ENCODE assay signal across 10 cellular contexts in the genomic region with DNA sequence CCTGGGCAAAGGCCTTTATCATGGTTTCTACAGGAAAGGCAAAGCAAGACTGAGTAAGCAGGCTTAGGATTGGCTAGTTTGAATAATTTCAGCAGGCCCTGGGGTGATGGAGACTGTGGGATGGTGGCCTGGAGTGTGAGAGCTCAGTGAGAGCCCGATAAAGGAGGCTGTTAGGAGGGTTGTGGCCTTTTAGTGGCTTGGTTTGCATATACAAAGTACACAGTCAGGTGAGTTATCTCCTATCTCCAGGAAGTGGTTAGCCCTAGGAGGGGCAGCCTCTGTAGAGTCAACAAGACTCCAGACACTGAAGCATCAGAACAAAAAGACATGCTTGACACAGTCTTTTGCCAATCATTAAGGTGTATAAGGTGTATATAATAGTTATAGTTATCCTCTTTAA.
DNase-seq lines count a peak whose midpoint lies in the region; ATAC-seq and TF ChIP-seq lines count a peak whose summit lies in the region.
"Had no signal": no experiment of that assay in that cellular context is flagged by ENCODE, and none has a peak within 500 bp of the region (broad histone marks: within the 10 kb centered on the region; RNA-seq: fewer than 3 reads in every experiment).

No MANE protein-coding gene starts in this region.

- H4K5ac ChIP-seq in H9 (ENCODE audit: insufficient read length, low read depth, low read length) = no peak overlapping the region

- H3K4me3 Mint-ChIP-seq in H9 = no peak overlapping the region
- H3K4me3 Mint-ChIP-seq in CD14-positive monocyte = no peak overlapping the region
- H3K4me3 Mint-ChIP-seq: neural crest cell had no signal

- no peaks in the 10 kb centered on the region for H3K23me2 ChIP-seq in H9 (ENCODE audit: insufficient read length, low read depth, low read length, poor library complexity, severe bottlenecking)

- H3K9me3 ChIP-seq in H9 (ENCODE audit: control insufficient read depth, low read depth, low read length) = peaks cover 10% of the 10 kb centered on the region

- H3K18ac ChIP-seq in H9 (ENCODE audit: insufficient read length, low read depth, low read length) = no peak overlapping the region

- H4K8ac ChIP-seq in H9 (replicated peaks; ENCODE audit: insufficient read length, low read depth, low read length) = no peak overlapping the region

- intact Hi-C loops in CD14-positive monocyte (cut with micrococcal nuclease) = no loop called here

- no peak overlapping the region for H2BK120ac ChIP-seq in H9 (ENCODE audit: low read depth, low read length, poor library complexity, severe bottlenecking)

- no peak overlapping the region for H2BK20ac ChIP-seq in H9 (ENCODE audit: low read depth, low read length, poor library complexity, severe bottlenecking)

- 0 out of 2 replicates have a peak, but pooled peaks cover 1% of the 10 kb centered on the region for H3K27me3 Mint-ChIP-seq in H9 (ENCODE audit: low read depth)
- H3K27me3 Mint-ChIP-seq in CD14-positive monocyte (ENCODE audit: low read depth in 3 of 3) = peaks cover 0 to 2% (median 0%) of the 10 kb centered on the region in 3 donors

- H3K9ac ChIP-seq in H9 (ENCODE audit: extremely low read depth, insufficient read length, low read length) = no peak overlapping the region

- WGBS in H9 (ENCODE audit: extremely low coverage, insufficient read length, low lambda C conversion rate) = no CpG with 5 or more reads among the region's 1 CpG

- H3K56ac ChIP-seq in H9 (ENCODE audit: insufficient read length, low read depth, low read length) = no peak overlapping the region

- no peak overlapping the region for H3T11ph ChIP-seq in H9 (ENCODE audit: low read length)

- H3K4me1 ChIP-seq in H9 (ENCODE audit: insufficient read depth, low read length) = no peaks in the 10 kb centered on the region

- H4K20me1 ChIP-seq in H9 (ENCODE audit: control insufficient read depth, insufficient read depth, insufficient read length) = no peaks in the 10 kb centered on the region

- H3K4me2 ChIP-seq in H9 (ENCODE audit: insufficient read depth, insufficient read length, low read length) = no peak overlapping the region

- H2BK5ac ChIP-seq in H9 (ENCODE audit: insufficient read length, low read length) = no peak overlapping the region

- H3K4me1 Mint-ChIP-seq in H9 = peaks cover 25 to 29% of the 10 kb centered on the region in 2 experiments
- H3K4me1 Mint-ChIP-seq in CD14-positive monocyte = no peaks in the 10 kb centered on the region
- H3K4me1 Mint-ChIP-seq: neural crest cell had no signal

- no peak overlapping the region for H3K27ac ChIP-seq in H9 (ENCODE audit: insufficient read length, low read depth, low read length)
- H3K27ac ChIP-seq: SK-N-MC had no signal

- no peak overlapping the region for H3K4ac ChIP-seq in H9 (ENCODE audit: low read depth, low read length)

- no peak for TF ChIP-seq CTCF in H9 (conservative IDR thresholded peaks at IDR 0.05)
- no peak for TF ChIP-seq CTCF in CD14-positive monocyte (IDR thresholded peaks at IDR 0.05)

- H3K27me3 ChIP-seq in H9 (ENCODE audit: insufficient read depth, low read length) = no peaks in the 10 kb centered on the region

- H3K27ac Mint-ChIP-seq in H9 (peak overlapping the region in 1 of 3 experiments; percentile 31; a peak in 1 of 7 replicates), CD14-positive monocyte (peak overlapping the region in 1 of 7 donors; percentile 39)

- H3K79me2 ChIP-seq in H9 (ENCODE audit: insufficient read depth, low read length) = no peaks in the 10 kb centered on the region

- no peak overlapping the region for H2AFZ ChIP-seq in H9 (ENCODE audit: low read length)

- peaks cover 24 to 28% of the 10 kb centered on the region in 2 experiments for H3K9me3 Mint-ChIP-seq in H9
- H3K9me3 Mint-ChIP-seq in CD14-positive monocyte = peaks cover 0 to 6% (median 4%) of the 10 kb centered on the region in 7 donors

- H2BK15ac ChIP-seq in H9 (ENCODE audit: low read depth, low read length) = no peak overlapping the region

- no peak overlapping the region for H2BK12ac ChIP-seq in H9 (ENCODE audit: insufficient read length, low read depth, low read length)

- H3K23ac ChIP-seq in H9 (ENCODE audit: insufficient read length, low read depth, low read length) = no peak overlapping the region

- DNase-seq in NCI-H510A (lab: John Stamatoyannopoulos, UW) = peak; percentile 29
- DNase-seq in activated T-helper 1 cell treated with Interleukin-2 at 50 U/mL for 16 hours (ENCODE audit: low read depth) = peak; percentile 24
- DNase-seq in stimulated activated CD4-positive, alpha-beta T cell treated with anti-CD3 and anti-CD28 coated beads, Interleukin-1b, Interleukin-23, amount 100 ng/mL, for 48 hours = peak; percentile 8
- no peak for DNase-seq in AML-193 (lab: John Stamatoyannopoulos, UW)
- no peak for DNase-seq in H9
- no peak for DNase-seq in CD14-positive monocyte (ENCODE audit: low spot score)
- DNase-seq in NCI-H82 (lab: John Stamatoyannopoulos, UW) = no peak

- no peak overlapping the region for H3K14ac ChIP-seq in H9 (ENCODE audit: insufficient read depth, low read length)

- no peaks in the 10 kb centered on the region for H3K79me1 ChIP-seq in H9 (ENCODE audit: insufficient read depth, low read depth, low read length, poor library complexity, severe bottlenecking)

- ATAC-seq in GM21367 (IDR thresholded peaks at IDR 0.05; ENCODE audit: unreplicated experiment) = peak; percentile 57

- H3K36me3 Mint-ChIP-seq in H9 (ENCODE audit: insufficient read depth in 1 of 3, low read depth in 3 of 3) = peaks cover 20 to 34% (median 21%) of the 10 kb centered on the region in 3 experiments
- H3K36me3 Mint-ChIP-seq in CD14-positive monocyte = no peaks in the 10 kb centered on the region

- H2AK5ac ChIP-seq in H9 (ENCODE audit: insufficient read length, low read length) = no peak overlapping the region

- H4K91ac ChIP-seq in H9 (ENCODE audit: insufficient read length, low read depth, low read length) = no peak overlapping the region

Comparison
In these comparisons a context has a peak if more than half of its experiments do, and no peak if none do; other contexts are left out.
1. DNase-seq: peak in NCI-H510A (single experiment), activated T-helper 1 cell treated with Interleukin-2 at 50 U/mL for 16 hours (single experiment) and stimulated activated CD4-positive, alpha-beta T cell treated with anti-CD3 and anti-CD28 coated beads, Interleukin-1b, Interleukin-23, amount 100 ng/mL, for 48 hours (single experiment); none in AML-193 (0 of 2), H9 (single experiment), CD14-positive monocyte (single experiment) and NCI-H82 (single experiment).